ENCODE assay signal across 8 cellular contexts in the genomic region with DNA sequence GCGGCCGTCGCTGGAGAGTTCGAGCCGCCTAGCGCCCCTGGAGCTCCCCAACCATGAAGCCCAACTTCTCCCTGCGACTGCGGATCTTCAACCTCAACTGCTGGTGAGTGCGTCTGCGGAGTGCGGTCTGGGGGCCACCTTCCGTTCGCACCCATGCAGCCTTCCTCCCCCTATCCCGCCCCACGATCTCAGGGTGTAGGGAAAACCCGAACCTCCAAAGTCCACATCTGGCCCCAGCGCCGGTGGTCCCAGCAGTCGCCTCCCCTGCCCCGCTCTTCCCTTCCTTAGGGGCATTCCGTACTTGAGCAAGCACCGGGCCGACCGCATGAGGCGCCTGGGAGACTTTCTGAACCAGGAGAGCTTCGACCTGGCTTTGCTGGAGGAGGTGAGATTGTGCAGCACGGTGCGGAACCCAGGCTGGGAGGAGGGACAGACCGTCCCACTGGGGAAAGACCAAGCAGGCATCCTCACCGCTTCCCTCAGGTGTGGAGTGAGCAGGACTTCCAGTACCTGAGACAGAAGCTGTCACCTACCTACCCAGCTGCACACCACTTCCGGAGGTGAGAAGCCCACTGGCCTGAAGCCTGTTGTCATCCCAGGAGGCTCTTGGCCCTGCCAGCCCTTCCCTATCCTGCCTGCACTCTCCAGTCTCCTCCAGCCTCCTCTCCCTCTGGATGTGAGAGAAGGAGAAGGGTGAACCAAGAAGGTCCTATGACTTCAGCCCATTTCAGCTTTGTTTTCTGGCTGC. TPM values are rescaled to one million over a fixed set of nuclear protein-coding genes. Genes with fewer than 3 reads are reported as not detected.
A peak's percentile ranks its signal among the peaks of the same experiment; 100 is the strongest.
DNase-seq lines count a peak whose midpoint lies in the region; ATAC-seq and TF ChIP-seq lines count a peak whose summit lies in the region.

No MANE protein-coding gene starts in this region.

- H3K4me3 ChIP-seq in SJSA1, result peak overlapping the region; percentile 80

- peaks cover 27% of the 10 kb centered on the region for H3K4me1 Mint-ChIP-seq in brain

- TF ChIP-seq CTCF in brain (conservative IDR thresholded peaks at IDR 0.05), result peak; percentile 27 to 43

- H3K36me3 ChIP-seq in SJSA1, result peaks cover 46% of the 10 kb centered on the region

- H3K36me3 Mint-ChIP-seq in brain, result peaks cover 11% of the 10 kb centered on the region

- H3K9me3 ChIP-seq in SJSA1 (replicated peaks), result no peaks in the 10 kb centered on the region

- no peaks in the 10 kb centered on the region for H3K27me3 ChIP-seq in SJSA1 (replicated peaks)

- peak; percentile 29 for DNase-seq in DMS79 treated with DMSO at 0.1 percent for 48 hours (lab: John Stamatoyannopoulos, UW)
- DNase-seq in HUDEP-2 (lab: John Stamatoyannopoulos, UW; ENCODE audit: unreplicated experiment in 76 of 76), result peak in 50 of 76 experiments; percentile 15 to 91 (median 46)
- no peak for DNase-seq in SJSA1 (ENCODE audit: low read depth in 1 of 2, low spot score in 2 of 2)
- DNase-seq in iPS-NIHi11 (ENCODE audit: low spot score), result peak; percentile 65
- peak; percentile 33 for DNase-seq in stimulated activated CD8-positive, alpha-beta memory T cell treated with anti-CD3 and anti-CD28 coated beads, Interleukin-12 subunit alpha, Interleukin-12 subunit beta, amount 100 ng/mL, for 4 hours (ENCODE audit: low read depth)
- DNase-seq in cortex of kidney (lab: John Stamatoyannopoulos, UW), result no peak

- peaks cover 0 to 2% (median 0%) of the 10 kb centered on the region in 5 experiments for H3K9me3 Mint-ChIP-seq in brain

- H3K27me3 Mint-ChIP-seq in brain, result peaks cover 15% of the 10 kb centered on the region

- peak overlapping the region; percentile 90 to 96 (median 94) for H3K4me3 Mint-ChIP-seq in brain

- H3K27ac Mint-ChIP-seq in brain, result peak overlapping the region; percentile 79 to 89 (median 84)

- ATAC-seq in GM21360 (IDR thresholded peaks at IDR 0.05; ENCODE audit: unreplicated experiment), result peak; percentile 15

- H3K4me1 ChIP-seq in SJSA1 (replicated peaks), result peaks cover 15% of the 10 kb centered on the region

- H3K27ac ChIP-seq in SJSA1, result peak overlapping the region; percentile 69

RNA-seq across cellular contexts. Expression of gene SMPD2, which starts 0.7 kb away (rescaled TPM):
- total RNA-seq in SJSA1 (2014; rRNA removed; shearing (Covaris generic)), result 6.0 and 9.9 TPM in 2 replicates
- polyA plus RNA-seq in brain (ENCODE audit: insufficient read depth, low read depth, low replicate concordance), result 20.0 TPM

RNA-seq across cellular contexts. Expression of gene PPIL6, which starts 0.8 kb away (rescaled TPM):
- 0.29 TPM in 1 of 2 replicates, not detected in the other for total RNA-seq in SJSA1 (2014; rRNA removed; shearing (Covaris generic))
- polyA plus RNA-seq in brain (ENCODE audit: insufficient read depth, low read depth, low replicate concordance), result 7.6 TPM

RNA-seq across cellular contexts. Expression of gene MICAL1, which starts 14.3 kb away (rescaled TPM):
- 45.7 and 51.9 TPM in 2 replicates for total RNA-seq in SJSA1 (2014; rRNA removed; shearing (Covaris generic))
- polyA plus RNA-seq in brain (ENCODE audit: insufficient read depth, low read depth, low replicate concordance), result 119 TPM

RNA-seq across cellular contexts. Expression of gene ZBTB24, which starts 41.8 kb away (rescaled TPM):
- total RNA-seq in SJSA1 (2014; rRNA removed; shearing (Covaris generic)), result 11.2 and 16.7 TPM in 2 replicates
- polyA plus RNA-seq in brain (ENCODE audit: insufficient read depth, low read depth, low replicate concordance), result 4.5 TPM

RNA-seq across cellular contexts. Expression of gene CD164, which starts 59.0 kb away (rescaled TPM):
- 188 and 193 TPM in 2 replicates for total RNA-seq in SJSA1 (2014; rRNA removed; shearing (Covaris generic))
- 81.0 TPM for polyA plus RNA-seq in brain (ENCODE audit: insufficient read depth, low read depth, low replicate concordance)

Comparison
In these comparisons a context has a peak if more than half of its experiments do, and no peak if none do; other contexts are left out.
1. DNase-seq: peak in DMS79 treated with DMSO at 0.1 percent for 48 hours (single experiment), HUDEP-2 (50 of 76), iPS-NIHi11 (single experiment) and stimulated activated CD8-positive, alpha-beta memory T cell treated with anti-CD3 and anti-CD28 coated beads, Interleukin-12 subunit alpha, Interleukin-12 subunit beta, amount 100 ng/mL, for 4 hours (single experiment); none in SJSA1 (0 of 2) and cortex of kidney (single experiment).